Comparison of ENCODE assay signal across 8 cellular contexts in the genomic region with DNA sequence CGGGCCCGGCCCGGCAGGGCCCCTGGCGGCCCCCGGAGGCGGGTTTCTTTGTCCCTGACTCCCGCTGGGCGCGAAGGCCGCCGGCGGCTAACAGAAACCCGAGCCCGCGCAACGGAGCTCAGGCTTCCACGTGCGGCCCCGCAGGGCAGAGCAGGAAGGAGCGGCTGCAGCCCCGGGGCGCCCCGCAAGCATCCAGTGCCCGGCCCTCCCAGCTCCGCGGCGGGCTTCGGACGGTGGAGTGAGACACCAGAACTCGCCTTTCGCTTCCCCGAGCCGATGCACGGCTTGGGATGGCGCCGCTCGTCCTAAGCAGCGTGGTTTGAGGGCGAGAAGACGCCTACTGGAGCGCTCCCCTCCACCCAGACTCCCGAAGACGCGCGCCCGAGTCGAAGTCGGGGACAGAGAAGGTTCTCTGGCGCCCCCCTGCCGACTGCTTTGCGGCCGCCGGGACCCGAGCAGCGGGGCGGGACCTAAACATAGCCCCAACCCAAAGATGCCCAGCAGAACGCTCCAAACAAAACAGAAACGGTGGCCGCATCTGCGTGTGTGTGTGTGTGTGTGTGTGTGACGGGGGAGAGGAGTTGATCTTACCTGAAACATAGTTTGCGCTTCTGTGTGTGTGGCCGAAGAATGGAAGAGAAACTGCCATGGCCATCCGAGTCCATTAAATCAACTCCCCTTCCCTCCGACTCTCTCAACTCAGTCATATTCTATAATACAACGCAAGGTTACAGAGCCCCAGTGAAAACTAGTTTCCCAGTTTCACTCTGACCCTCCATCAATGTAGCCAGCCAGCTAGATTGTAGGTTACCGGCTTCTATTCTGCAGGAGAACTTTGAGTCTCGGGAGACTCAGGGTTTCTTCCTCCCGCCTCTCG. TPM values are rescaled to one million over a fixed set of nuclear protein-coding genes. Genes with fewer than 3 reads are reported as not detected.
DNase-seq lines count a peak whose midpoint lies in the region; ATAC-seq lines count a peak whose summit lies in the region.

No MANE protein-coding gene starts in this region.

- H2AK5ac ChIP-seq in mesenchymal stem cell (ENCODE audit: low read length, severe bottlenecking), result no peak overlapping the region

- H3K9me3 ChIP-seq in mesenchymal stem cell (ENCODE audit: control insufficient read depth, low read length), result no peaks in the 10 kb centered on the region

- H3K79me1 ChIP-seq in mesenchymal stem cell (replicated peaks; ENCODE audit: low read length, poor library complexity, severe bottlenecking), result no peaks in the 10 kb centered on the region

- peaks cover 33 to 49% of the 10 kb centered on the region in 2 donors for H3K4me1 Mint-ChIP-seq in stimulated activated naive B cell treated with anti-CD40 and anti-IgM and Interleukin-4, amounts not matched to agents 10 μg/mL and 1 μg/mL and 100 μg/mL, for 72 hours

- H3K4ac ChIP-seq in mesenchymal stem cell (ENCODE audit: low read depth in 1 of 2, low read length in 2 of 2), result no peak overlapping the region

- H3K4me3 ChIP-seq in mesenchymal stem cell (ENCODE audit: insufficient read depth in 1 of 2, low read depth in 1 of 2, low read length in 2 of 2), result peak overlapping the region; percentile 61 to 75

- H2BK15ac ChIP-seq in mesenchymal stem cell (ENCODE audit: low read depth, poor library complexity, severe bottlenecking), result no peak overlapping the region

- H3K27me3 ChIP-seq in mesenchymal stem cell (ENCODE audit: control insufficient read depth in 1 of 2, insufficient read depth in 1 of 2, low read length in 2 of 2), result peaks cover 25 to 64% of the 10 kb centered on the region in 2 experiments

- H3K4me1 ChIP-seq in mesenchymal stem cell (ENCODE audit: control insufficient read depth, insufficient read depth, low read depth, low read length), result peaks cover 33% of the 10 kb centered on the region

- no peak overlapping the region for H3K14ac ChIP-seq in mesenchymal stem cell (ENCODE audit: low read length in 2 of 2)

- peak overlapping the region; percentile 65 for H2AFZ ChIP-seq in mesenchymal stem cell (ENCODE audit: low read depth, low read length)

- H3K9me3 Mint-ChIP-seq in stimulated activated naive B cell treated with anti-CD40 and anti-IgM and Interleukin-4, amounts not matched to agents 10 μg/mL and 1 μg/mL and 100 μg/mL, for 72 hours, result no peaks in the 10 kb centered on the region

- DNase-seq in NCI-H1417 (lab: John Stamatoyannopoulos, UW) (peak; percentile 51 to 76 (median 66)), NCI-H1417 treated with DMSO at 0.1 percent for 48 hours (lab: John Stamatoyannopoulos, UW) (no peak), NCI-H1930 (lab: John Stamatoyannopoulos, UW) (peak; percentile 57 to 61), mesenchymal stem cell (peak; percentile 69)
- DNase-seq in activated CD4-positive, alpha-beta T cell treated with anti-CD3 and anti-CD28 coated beads, Interleukin-2, amount 50 U/mL, for 1 hour, result peak; percentile 60
- peak; percentile 41 for DNase-seq in effector CD4-positive, alpha-beta T cell
- peak; percentile 42 for DNase-seq in stimulated activated naive B cell treated with anti-CD40 and anti-IgM and Interleukin-4, amounts not matched to agents 10 μg/mL and 1 μg/mL and 100 μg/mL, for 72 hours

- H2BK120ac ChIP-seq in mesenchymal stem cell (ENCODE audit: low read depth, low read length), result no peak overlapping the region

- no peaks in the 10 kb centered on the region for H3K36me3 Mint-ChIP-seq in stimulated activated naive B cell treated with anti-CD40 and anti-IgM and Interleukin-4, amounts not matched to agents 10 μg/mL and 1 μg/mL and 100 μg/mL, for 72 hours

- peak overlapping the region; percentile 39 for H3K27ac Mint-ChIP-seq in stimulated activated naive B cell treated with anti-CD40 and anti-IgM and Interleukin-4, amounts not matched to agents 10 μg/mL and 1 μg/mL and 100 μg/mL, for 72 hours

- H4K91ac ChIP-seq in mesenchymal stem cell (ENCODE audit: low read length), result no peak overlapping the region

- H3K18ac ChIP-seq in mesenchymal stem cell (ENCODE audit: low read depth in 1 of 2, low read length in 2 of 2), result no peak overlapping the region

- peak; percentile 37 for ATAC-seq in HG02642 (IDR thresholded peaks at IDR 0.05; ENCODE audit: poor library complexity, unreplicated experiment)
- peak; percentile 30 to 31 for ATAC-seq in stimulated activated naive B cell treated with anti-CD40 and anti-IgM and Interleukin-4, amounts not matched to agents 10 μg/mL and 1 μg/mL and 100 μg/mL, for 72 hours (replicated peaks)

- H4K8ac ChIP-seq in mesenchymal stem cell (ENCODE audit: low read length), result no peak overlapping the region

- no peak overlapping the region for H3K9ac ChIP-seq in mesenchymal stem cell (ENCODE audit: low read length)

- peak overlapping the region; percentile 97 for H3K4me2 ChIP-seq in mesenchymal stem cell (ENCODE audit: low read length, poor library complexity, severe bottlenecking)

- under 1% methylated on average over 44 of the region's 70 CpGs for WGBS in mesenchymal stem cell

- H2BK5ac ChIP-seq in mesenchymal stem cell (ENCODE audit: low read depth, low read length, poor library complexity, severe bottlenecking), result peak overlapping the region; percentile 49

- peaks cover 44 to 46% of the 10 kb centered on the region in 2 donors for H3K27me3 Mint-ChIP-seq in stimulated activated naive B cell treated with anti-CD40 and anti-IgM and Interleukin-4, amounts not matched to agents 10 μg/mL and 1 μg/mL and 100 μg/mL, for 72 hours

- H2BK12ac ChIP-seq in mesenchymal stem cell (ENCODE audit: low read length in 2 of 2), result no peak overlapping the region

- peak overlapping the region; percentile 13 for H3K27ac ChIP-seq in mesenchymal stem cell (ENCODE audit: low read length, poor library complexity, severe bottlenecking)

- H3K4me3 Mint-ChIP-seq in stimulated activated naive B cell treated with anti-CD40 and anti-IgM and Interleukin-4, amounts not matched to agents 10 μg/mL and 1 μg/mL and 100 μg/mL, for 72 hours, result peak overlapping the region; percentile 86 to 89

- no peaks in the 10 kb centered on the region for H3K36me3 ChIP-seq in mesenchymal stem cell (ENCODE audit: control insufficient read depth in 1 of 2, insufficient read depth in 2 of 2, low read depth in 1 of 2, low read length in 2 of 2)

- no peak overlapping the region for H3K23ac ChIP-seq in mesenchymal stem cell (ENCODE audit: low read length in 2 of 2)

RNA-seq across cellular contexts. Expression of gene FGF9, which starts 0.6 kb away (rescaled TPM):
- not detected for polyA plus RNA-seq in mesenchymal stem cell (2013, experiment 1 of 2)
- polyA plus RNA-seq in mesenchymal stem cell (2013, experiment 2 of 2), result not detected
